In the genomic region with DNA sequence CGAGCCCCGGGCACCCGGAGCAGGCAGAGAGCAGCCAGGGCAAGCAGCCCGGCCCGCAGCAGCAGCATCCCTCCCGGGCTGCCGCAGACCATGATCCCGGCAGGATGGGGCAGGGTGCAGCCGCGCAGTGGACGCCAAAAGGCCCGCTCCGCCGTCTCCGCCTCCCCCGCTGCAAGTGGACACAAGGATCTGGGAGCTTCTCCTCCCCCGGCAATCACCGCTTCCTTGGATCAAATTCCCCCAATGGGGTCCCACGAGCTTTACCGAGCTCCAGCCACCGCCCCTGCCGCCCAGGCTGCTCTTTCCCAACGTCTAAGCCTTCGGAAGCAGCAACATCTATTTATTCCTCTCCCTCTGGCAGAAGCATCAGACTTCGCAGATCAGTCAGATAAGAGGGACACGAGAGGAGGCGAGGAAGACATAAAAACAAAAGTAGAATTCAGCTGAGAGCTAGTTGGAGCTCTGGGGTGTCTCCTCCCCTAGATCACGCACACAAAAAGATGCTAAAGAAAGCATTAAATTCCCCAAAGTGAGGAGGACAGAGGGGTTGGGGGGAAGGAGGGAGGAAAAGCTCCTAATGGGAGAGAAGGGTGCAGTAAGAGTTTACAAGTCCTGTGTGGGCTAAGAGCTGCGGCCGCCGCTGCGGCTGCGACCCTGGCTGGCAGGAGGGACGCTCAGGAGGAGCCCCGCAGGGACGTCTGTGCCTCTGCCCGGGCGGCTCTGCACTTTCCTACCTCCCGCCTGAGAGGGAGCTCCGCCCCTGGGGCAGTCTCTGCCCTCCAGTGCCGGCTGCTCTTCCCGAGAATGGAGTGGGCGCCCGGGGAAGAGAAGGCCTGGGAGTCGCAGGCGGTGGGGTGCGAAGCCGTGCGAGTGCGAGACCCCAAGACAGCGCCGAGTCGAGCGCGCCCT, we compare ENCODE assay signal across 8 cellular contexts. TPM values are rescaled to one million over a fixed set of nuclear protein-coding genes. Genes with fewer than 3 reads are reported as not detected.
A peak's percentile ranks its signal among the peaks of the same experiment; 100 is the strongest.
DNase-seq lines count a peak whose midpoint lies in the region; ATAC-seq and TF ChIP-seq lines count a peak whose summit lies in the region.

A gene with protein sequence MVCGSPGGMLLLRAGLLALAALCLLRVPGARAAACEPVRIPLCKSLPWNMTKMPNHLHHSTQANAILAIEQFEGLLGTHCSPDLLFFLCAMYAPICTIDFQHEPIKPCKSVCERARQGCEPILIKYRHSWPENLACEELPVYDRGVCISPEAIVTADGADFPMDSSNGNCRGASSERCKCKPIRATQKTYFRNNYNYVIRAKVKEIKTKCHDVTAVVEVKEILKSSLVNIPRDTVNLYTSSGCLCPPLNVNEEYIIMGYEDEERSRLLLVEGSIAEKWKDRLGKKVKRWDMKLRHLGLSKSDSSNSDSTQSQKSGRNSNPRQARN (minus strand): TSS at position 177 of the 909 bp plus-strand sequence. CDS start 85 bp downstream, at position 92.

- H3K4me3 Mint-ChIP-seq in activated CD8-positive, alpha-beta memory T cell treated with anti-CD3 and anti-CD28 coated beads, Interleukin-2, amount 10 ng/mL, durations not matched to agents 7 days and 5 days = peak within 1 kb of the TSS; percentile 72
- peak within 1 kb of the TSS; percentile 73 for H3K4me3 Mint-ChIP-seq in endodermal cell

- no peaks in the 10 kb centered on the region for H3K9me3 Mint-ChIP-seq in activated CD8-positive, alpha-beta memory T cell treated with anti-CD3 and anti-CD28 coated beads, Interleukin-2, amount 10 ng/mL, durations not matched to agents 7 days and 5 days (ENCODE audit: low read depth)
- no peaks in the 10 kb centered on the region for H3K9me3 Mint-ChIP-seq in endodermal cell

- H3K79me2 ChIP-seq in SK-N-SH (ENCODE audit: insufficient read depth) = no peaks in the 10 kb centered on the region

- no peak for TF ChIP-seq RAD21 in SK-N-SH (IDR thresholded peaks at IDR 0.05; ENCODE audit: low read length)

- no peak for TF ChIP-seq EP300 in SK-N-SH (IDR thresholded peaks at IDR 0.05; ENCODE audit: borderline replicate concordance in 1 of 2, low read depth in 1 of 2, low read length in 1 of 2)

- peak within 1 kb of the TSS; percentile 45; the same call in 1 of the 2 replicates for H3K9ac ChIP-seq in SK-N-SH
- peak within 1 kb of the TSS; percentile 12 for H3K9ac ChIP-seq in endodermal cell (ENCODE audit: extremely low read depth, low read length, poor library complexity, severe bottlenecking)

- H3K4me3 ChIP-seq in SK-N-SH (ENCODE audit: low read depth in 2 of 2, low read length in 1 of 2) (peak within 1 kb of the TSS; percentile 45 to 61), endodermal cell (ENCODE audit: low read length) (peak within 1 kb of the TSS; percentile 91), thymus (ENCODE audit: low read length) (peak within 1 kb of the TSS; percentile 36)

- no peaks in the 10 kb centered on the region for H3K27me3 ChIP-seq in SK-N-SH (ENCODE audit: insufficient read depth)
- no peaks in the 10 kb centered on the region for H3K27me3 ChIP-seq in endodermal cell (ENCODE audit: control insufficient read depth, insufficient read depth, low read length, poor library complexity, severe bottlenecking)
- H3K27me3 ChIP-seq in thymus (ENCODE audit: control insufficient read depth, insufficient read depth) = peaks cover 19% of the 10 kb centered on the region

- H3K4me1 ChIP-seq in SK-N-SH (ENCODE audit: control insufficient read depth in 1 of 2, insufficient read depth in 2 of 2, low read depth in 1 of 2, low read length in 1 of 2) (peaks cover 0 to 35% of the 10 kb centered on the region in 2 experiments; a peak in 3 of 4 replicates), endodermal cell (ENCODE audit: control insufficient read depth, insufficient read depth, low read length) (peaks cover 19% of the 10 kb centered on the region), thymus (ENCODE audit: control insufficient read depth, insufficient read depth, low read length) (no peaks in the 10 kb centered on the region)

- H3K9me3 ChIP-seq in SK-N-SH (no peaks in the 10 kb centered on the region), endodermal cell (ENCODE audit: control insufficient read depth, low read length) (no peaks in the 10 kb centered on the region), thymus (ENCODE audit: control insufficient read depth) (no peaks in the 10 kb centered on the region)

- H3K9me2 ChIP-seq in SK-N-SH = no peaks in the 10 kb centered on the region

- DNase-seq in activated CD8-positive, alpha-beta memory T cell treated with anti-CD3 and anti-CD28 coated beads, Interleukin-2, amount 10 ng/mL, durations not matched to agents 7 days and 5 days = no peak
- DNase-seq in activated CD8-positive, alpha-beta memory T cell treated with anti-CD3 and anti-CD28 coated beads, Interleukin-2, amount 50 U/mL, for 4 hours = no peak
- DNase-seq in SK-N-SH = peak; percentile 84
- DNase-seq in endodermal cell = peak; percentile 88
- DNase-seq in medulla oblongata (ENCODE audit: extremely low spot score) = peak; percentile 9
- no peak for DNase-seq in GOT3 (lab: John Stamatoyannopoulos, UW)
- DNase-seq in COR-L47 (lab: John Stamatoyannopoulos, UW) = no peak

- peaks cover 86% of the 10 kb centered on the region for H3K27me3 Mint-ChIP-seq in activated CD8-positive, alpha-beta memory T cell treated with anti-CD3 and anti-CD28 coated beads, Interleukin-2, amount 10 ng/mL, durations not matched to agents 7 days and 5 days
- H3K27me3 Mint-ChIP-seq in endodermal cell (ENCODE audit: insufficient read depth) = peaks cover 26% of the 10 kb centered on the region

- no peak within 1 kb of the TSS for H3K27ac Mint-ChIP-seq in activated CD8-positive, alpha-beta memory T cell treated with anti-CD3 and anti-CD28 coated beads, Interleukin-2, amount 10 ng/mL, durations not matched to agents 7 days and 5 days
- peak within 1 kb of the TSS; percentile 78 for H3K27ac Mint-ChIP-seq in endodermal cell

- H3K36me3 Mint-ChIP-seq in activated CD8-positive, alpha-beta memory T cell treated with anti-CD3 and anti-CD28 coated beads, Interleukin-2, amount 10 ng/mL, durations not matched to agents 7 days and 5 days = no peaks in the 10 kb centered on the region
- no peaks in the 10 kb centered on the region for H3K36me3 Mint-ChIP-seq in endodermal cell (ENCODE audit: low read depth)

- POLR2A ChIA-PET in SK-N-SH (lab: Yijun Ruan, JAX) = interaction anchor here (0.7 to 1.8 kb wide), 6 partner anchors 14 to 113 kb away, joined by 3 to 4 read pairs (median 3); no protein-coding TSS in a partner anchor

- H4K20me1 ChIP-seq in SK-N-SH (ENCODE audit: insufficient read depth) = no peaks in the 10 kb centered on the region

- CTCF ChIA-PET in activated CD8-positive, alpha-beta memory T cell treated with anti-CD3 and anti-CD28 coated beads, Interleukin-2, amount 10 ng/mL, durations not matched to agents 7 days and 5 days (lab: Charles Lee) = interaction anchor here (1.4 kb wide), 1 partner anchor 113 kb away, joined by 3 read pairs; no protein-coding TSS in a partner anchor
- CTCF ChIA-PET in SK-N-SH (lab: Yijun Ruan, JAX) = interaction anchor here (1.5 to 5.2 kb wide), 5 partner anchors 25 to 113 kb away, joined by 4 to 29 read pairs (median 5); no protein-coding TSS in a partner anchor

- ATAC-seq in activated CD8-positive, alpha-beta memory T cell treated with anti-CD3 and anti-CD28 coated beads, Interleukin-2, amount 10 ng/mL, durations not matched to agents 7 days and 5 days = peak; percentile 79

- H3K4me2 ChIP-seq in SK-N-SH = peak within 1 kb of the TSS; percentile 76

- 25% methylated on average over 41 of the region's 55 CpGs for whole genome bisulfite sequencing in SK-N-SH (ENCODE audit: low lambda C conversion rate)
- WGBS in endodermal cell (ENCODE audit: insufficient coverage in 1 of 2, insufficient read length in 1 of 2), 2 experiments = 2 to 3% methylated on average over 31 to 54 of the region's 55 CpGs
- 4% methylated on average over 55 of the region's 55 CpGs for WGBS in thymus

- TF ChIP-seq CTCF in SK-N-SH (IDR thresholded peaks at IDR 0.05) = no peak
- TF ChIP-seq CTCF in endodermal cell (conservative IDR thresholded peaks at IDR 0.05) = no peak

- H3K27ac ChIP-seq in SK-N-SH (ENCODE audit: low read depth in 2 of 2, low read length in 1 of 2) (peak within 1 kb of the TSS; percentile 31 to 77; a peak in 3 of 4 replicates), endodermal cell (ENCODE audit: low read depth, low read length) (peak within 1 kb of the TSS; percentile 50), thymus (ENCODE audit: low read depth) (no peak within 1 kb of the TSS)

- H3K36me3 ChIP-seq in SK-N-SH (replicated peaks in 1 of 2; ENCODE audit: control insufficient read depth in 1 of 2, insufficient read depth in 2 of 2, low read length in 1 of 2) = no peaks in the 10 kb centered on the region
- H3K36me3 ChIP-seq in endodermal cell (ENCODE audit: control insufficient read depth, insufficient read depth, low read length) = no peaks in the 10 kb centered on the region
- H3K36me3 ChIP-seq in thymus (ENCODE audit: control insufficient read depth, insufficient read depth) = no peaks in the 10 kb centered on the region

- peak within 1 kb of the TSS; percentile 88 for H2AFZ ChIP-seq in SK-N-SH (ENCODE audit: low read depth)

- peaks cover 19% of the 10 kb centered on the region for H3K4me1 Mint-ChIP-seq in activated CD8-positive, alpha-beta memory T cell treated with anti-CD3 and anti-CD28 coated beads, Interleukin-2, amount 10 ng/mL, durations not matched to agents 7 days and 5 days
- peaks cover 52% of the 10 kb centered on the region for H3K4me1 Mint-ChIP-seq in endodermal cell

- H3F3A ChIP-seq in SK-N-SH (replicated peaks; ENCODE audit: insufficient read depth) = no peaks in the 10 kb centered on the region

TF ChIP-seq in SK-N-SH, 30 proteins besides CTCF, POLR2A, EP300 and RAD21:
- TF ChIP-seq TAF1 (IDR thresholded peaks at IDR 0.05; ENCODE audit: borderline replicate concordance, low read depth, low read length) (peak; percentile 33; the same call in 1 of the 2 replicates), EZH2phosphoT487 (IDR thresholded peaks at IDR 0.05; ENCODE audit: borderline replicate concordance, low read depth) (no peak), GATA2 (CRISPR knock-in tag; IDR thresholded peaks at IDR 0.05) (peak; percentile 71)

RNA-seq across cellular contexts. Expression of the gene that starts here (rescaled TPM):
- not detected for total RNA-seq in activated CD8-positive, alpha-beta memory T cell treated with anti-CD3 and anti-CD28 coated beads, Interleukin-2, amount 10 ng/mL, durations not matched to agents 7 days and 5 days
- polyA plus RNA-seq in SK-N-SH (2012; rRNA removed) (2.8 and 3.5 TPM in 2 replicates), thymus (5.0 TPM)
- polyA plus RNA-seq in SK-N-SH (2012; cell fraction: cytosol; rRNA removed) = 3.2 and 3.4 TPM in 2 replicates
- polyA plus RNA-seq in SK-N-SH (2012; cell fraction: nucleus; rRNA removed) = 1.2 and 1.4 TPM in 2 replicates
- 100 to 1,000 TPM in 1 of 2 donors, 10 to 100 TPM in 1; 54.8 to 107 TPM for total RNA-seq in endodermal cell
- 38.5 TPM for polyA plus RNA-seq in endodermal cell (2013, experiment 1 of 2)
- 42.6 TPM for polyA plus RNA-seq in endodermal cell (2013, experiment 2 of 2)

Comparison
In these comparisons a context has a peak if more than half of its experiments do, and no peak if none do; other contexts are left out.
1. RNA of the gene that starts here (total RNA-seq): 54.8 to 107 TPM in endodermal cell; not detected in activated CD8-positive, alpha-beta memory T cell treated with anti-CD3 and anti-CD28 coated beads, Interleukin-2, amount 10 ng/mL, durations not matched to agents 7 days and 5 days; every median in the first group is over 10 times any median in the second.
2. Peak in ATAC-seq in activated CD8-positive, alpha-beta memory T cell treated with anti-CD3 and anti-CD28 coated beads, Interleukin-2, amount 10 ng/mL, durations not matched to agents 7 days and 5 days; RNA of the gene not detected or under 1 TPM.
3. DNase-seq: peak in SK-N-SH (single experiment), endodermal cell (single experiment) and medulla oblongata (single experiment); none in activated CD8-positive, alpha-beta memory T cell treated with anti-CD3 and anti-CD28 coated beads, Interleukin-2, amount 10 ng/mL, durations not matched to agents 7 days and 5 days (single experiment), activated CD8-positive, alpha-beta memory T cell treated with anti-CD3 and anti-CD28 coated beads, Interleukin-2, amount 50 U/mL, for 4 hours (single experiment), GOT3 (single experiment) and COR-L47 (single experiment).
4. H3K4me3 ChIP-seq: peak in every context shown above with its lines; median percentile 91 in endodermal cell; 53 in SK-N-SH; 36 in thymus.